ENCODE assay signal across 11 cellular contexts in genomic region chr2:197210450-197210849, GRCh38.
A peak's percentile ranks its signal among the peaks of the same experiment; 100 is the strongest.
DNase-seq lines count a peak whose midpoint lies in the region; ATAC-seq and TF ChIP-seq lines count a peak whose summit lies in the region.
"Had no signal": no experiment of that assay in that cellular context is flagged by ENCODE, and none has a peak within 500 bp of the region (broad histone marks: within the 10 kb centered on the region; RNA-seq: fewer than 3 reads in every experiment).

No MANE protein-coding gene starts in this region.

- no peak for DNase-seq in activated CD4-positive, alpha-beta T cell treated with anti-CD3 and anti-CD28 coated beads, Interleukin-2, amount 10 ng/mL, durations not matched to agents 24 days and 14 days
- DNase-seq in activated CD4-positive, alpha-beta T cell treated with anti-CD3 and anti-CD28 coated beads for 4 hours, result no peak
- DNase-seq in WERI-Rb-1 (peak; percentile 14), immature natural killer cell (no peak), NOMO-1 treated with DMSO at 0.1 percent for 48 hours (lab: John Stamatoyannopoulos, UW; ENCODE audit: unreplicated experiment) (no peak)
- DNase-seq: head of caudate nucleus, NCI-H524 had no signal

- H3K4me3 Mint-ChIP-seq in activated CD4-positive, alpha-beta T cell treated with anti-CD3 and anti-CD28 coated beads, Interleukin-2, amount 10 ng/mL, durations not matched to agents 24 days and 14 days, result peak overlapping the region; percentile 68
- H3K4me3 Mint-ChIP-seq in immature natural killer cell, result peak overlapping the region; percentile 56 to 79 (median 64)

- H3K9me3 ChIP-seq in WERI-Rb-1 (ENCODE audit: severe bottlenecking), result no peaks in the 10 kb centered on the region

- H3K4me1 Mint-ChIP-seq in activated CD4-positive, alpha-beta T cell treated with anti-CD3 and anti-CD28 coated beads, Interleukin-2, amount 10 ng/mL, durations not matched to agents 24 days and 14 days, result peaks cover 94% of the 10 kb centered on the region
- peaks cover 98 to 100% of the 10 kb centered on the region in 2 donors for H3K4me1 Mint-ChIP-seq in immature natural killer cell

- no peak for TF ChIP-seq CTCF in WERI-Rb-1 (IDR thresholded peaks at IDR 0.05; ENCODE audit: low read depth, low read length)

- H3K27ac Mint-ChIP-seq in activated CD4-positive, alpha-beta T cell treated with anti-CD3 and anti-CD28 coated beads, Interleukin-2, amount 10 ng/mL, durations not matched to agents 24 days and 14 days, result peak overlapping the region; percentile 97
- peak overlapping the region; percentile 90 to 99 (median 94) for H3K27ac Mint-ChIP-seq in immature natural killer cell

- H3K27ac ChIP-seq in WERI-Rb-1 (no peak overlapping the region), temporal lobe (ENCODE audit: low read depth, low read length) (peak overlapping the region; percentile 53)

- H3K36me3 ChIP-seq in WERI-Rb-1, result no peaks in the 10 kb centered on the region

- no peaks in the 10 kb centered on the region for H3K27me3 Mint-ChIP-seq in activated CD4-positive, alpha-beta T cell treated with anti-CD3 and anti-CD28 coated beads, Interleukin-2, amount 10 ng/mL, durations not matched to agents 24 days and 14 days
- peaks cover 7 to 10% (median 9%) of the 10 kb centered on the region in 3 donors for H3K27me3 Mint-ChIP-seq in immature natural killer cell (ENCODE audit: low read depth in 3 of 3)

- no peaks in the 10 kb centered on the region for H3K27me3 ChIP-seq in WERI-Rb-1 (ENCODE audit: insufficient read depth, low read depth, severe bottlenecking)

- intact Hi-C loops in activated CD4-positive, alpha-beta T cell treated with anti-CD3 and anti-CD28 coated beads, Interleukin-2, amount 10 ng/mL, durations not matched to agents 24 days and 14 days (cut with micrococcal nuclease), result loop anchor here (10.0 kb wide), 1 partner anchor 1046 kb away; no protein-coding TSS in a partner anchor

- no peaks in the 10 kb centered on the region for H3K9me3 Mint-ChIP-seq in activated CD4-positive, alpha-beta T cell treated with anti-CD3 and anti-CD28 coated beads, Interleukin-2, amount 10 ng/mL, durations not matched to agents 24 days and 14 days
- no peaks in the 10 kb centered on the region for H3K9me3 Mint-ChIP-seq in immature natural killer cell

- ATAC-seq in GM18873 (IDR thresholded peaks at IDR 0.05; ENCODE audit: low FRiP score, unreplicated experiment), result no peak
- no peak for ATAC-seq in esophagus mucosa

- H3K36me3 Mint-ChIP-seq in activated CD4-positive, alpha-beta T cell treated with anti-CD3 and anti-CD28 coated beads, Interleukin-2, amount 10 ng/mL, durations not matched to agents 24 days and 14 days (ENCODE audit: low read depth), result peaks cover 10% of the 10 kb centered on the region
- no peaks in the 10 kb centered on the region for H3K36me3 Mint-ChIP-seq in immature natural killer cell

- no peak overlapping the region for H3K4me3 ChIP-seq in WERI-Rb-1 (ENCODE audit: low read depth, low read length)
- H3K4me3 ChIP-seq: coronary artery had no signal
